Comparison of ENCODE assay signal across 14 cellular contexts in genomic region chr3:43583481-43583880, GRCh38. TPM values are rescaled to one million over a fixed set of nuclear protein-coding genes. Genes with fewer than 3 reads are reported as not detected.
DNase-seq lines count a peak whose midpoint lies in the region; ATAC-seq, FAIRE-seq and TF ChIP-seq lines count a peak whose summit lies in the region.
"Had no signal": no experiment of that assay in that cellular context is flagged by ENCODE, and none has a peak within 500 bp of the region (broad histone marks: within the 10 kb centered on the region; RNA-seq: fewer than 3 reads in every experiment).

No MANE protein-coding gene starts in this region.

- intact Hi-C loops in GM12878 (cut with micrococcal nuclease; ENCODE audit: unreplicated experiment) = no loop called here
- intact Hi-C loops in adrenal gland (cut with DNase I) = no loop called here
- intact Hi-C loops in left ventricle myocardium superior (cut with micrococcal nuclease) = no loop called here

- H4K20me1 ChIP-seq in GM12878 (ENCODE audit: control insufficient read depth, insufficient read depth) = no peaks in the 10 kb centered on the region

- H2AFZ ChIP-seq in GM12878 (ENCODE audit: control insufficient read depth, low read depth, low read length) = no peak overlapping the region

- TF ChIP-seq POLR2A in GM12878 (IDR thresholded peaks at IDR 0.05; ENCODE audit: low read depth, low read length) (no peak), adrenal gland (IDR thresholded peaks at IDR 0.05) (no peak)

- 48% methylated on average over 4 of the region's 4 CpGs for WGBS in GM12878 (ENCODE audit: insufficient coverage, insufficient replicate concordance, low lambda C conversion rate, missing lambda C conversion rate)
- 90 to 94% (median 92%) methylated on average over 4 of the region's 4 CpGs for WGBS in adrenal gland, 4 donors

- H3K4me2 ChIP-seq in GM12878 (ENCODE audit: control insufficient read depth, insufficient read depth) = no peak overlapping the region

- DNase-seq in HFF-Myc (ENCODE audit: extremely low read depth, low read depth) = no peak
- DNase-seq in GM12878 (ENCODE audit: low read depth, low spot score) = no peak
- DNase-seq in adrenal gland = no peak
- no peak for DNase-seq in left ventricle myocardium superior
- DNase-seq: activated naive CD8-positive, alpha-beta T cell treated with anti-CD3 and anti-CD28 coated beads, Interleukin-2, amount 10 ng/mL, durations not matched to agents 7 days and 5 days; cerebellar nuclear complex; Kasumi-1; NCI-H1694 treated with DMSO at 0.1 percent for 48 hours; NCI-H510A; nephron progenitor cell had no signal

- H3K36me3 ChIP-seq in GM12878 (ENCODE audit: control insufficient read depth in 2 of 2, insufficient read depth in 2 of 2, low read length in 1 of 2) (no peaks in the 10 kb centered on the region), neutrophil (peaks cover 10% of the 10 kb centered on the region), adrenal gland (replicated peaks in 1 of 2) (no peaks in the 10 kb centered on the region)

- H3K9ac ChIP-seq in GM12878 (ENCODE audit: control insufficient read depth, insufficient read depth, low read length) = no peak overlapping the region

- H3K4me3 ChIP-seq in HFF-Myc (replicated peaks; ENCODE audit: low read depth, low read length) (no peak overlapping the region), GM12878 (no peak overlapping the region), neutrophil (ENCODE audit: low read depth in 1 of 2, low read length in 1 of 2) (no peak overlapping the region), adrenal gland (no peak overlapping the region)

- BruUV-seq in GM12878 (replicated peaks; lab: Mats Ljungman, UMichigan) = no TSS peak

- CTCF ChIA-PET in GM12878 (lab: Yijun Ruan, JAX) = no interaction called here

- in situ Hi-C loops in GM12878 (cut with MboI) = no loop called here

- no peak for TF ChIP-seq RAD21 in GM12878 (IDR thresholded peaks at IDR 0.05; ENCODE audit: insufficient read depth, low read depth, low read length)

- TF ChIP-seq EP300 in GM12878 (IDR thresholded peaks at IDR 0.05; ENCODE audit: borderline replicate concordance in 1 of 2, control insufficient read depth in 1 of 2, low read depth in 2 of 2, low read length in 2 of 2) = no peak

- POLR2A ChIA-PET in GM12878 (lab: Charles Lee) = no interaction called here

- SMC1A ChIA-PET in GM12878 (lab: Charles Lee; ENCODE audit: uncharacterized antibody, unreplicated experiment) = interaction anchor here (1.3 kb wide), 1 partner anchor 11 kb away, joined by 3 read pairs; no protein-coding TSS in a partner anchor

- H3K9me3 ChIP-seq in GM12878 (replicated peaks; ENCODE audit: control insufficient read depth, insufficient read depth, low read length) = no peaks in the 10 kb centered on the region
- H3K9me3 ChIP-seq in neutrophil = no peaks in the 10 kb centered on the region
- no peaks in the 10 kb centered on the region for H3K9me3 ChIP-seq in adrenal gland (replicated peaks in 1 of 3)

- no peak for FAIRE-seq in GM12878 (lab: Jason Lieb, UNC)
- FAIRE-seq: RCC 7860 had no signal

- peak; percentile 38; the same call in 1 of the 3 replicates for TF ChIP-seq CTCF in GM12872 (IDR thresholded peaks at IDR 0.05; ENCODE audit: insufficient read depth, low read depth, low read length)
- peak; percentile 17 for TF ChIP-seq CTCF in HFF-Myc (IDR thresholded peaks at IDR 0.05; ENCODE audit: low read depth, low read length, missing control alignments)
- 0 out of 6 replicates have a peak, but pooled peaks of 2 of the 3 experiments have one; percentile 7 to 12 for TF ChIP-seq CTCF in GM12878 (IDR thresholded peaks at IDR 0.05 in 2 of 3, conservative IDR thresholded peaks at IDR 0.05 in 1 of 3; ENCODE audit: control insufficient read depth in 2 of 3, extremely low read depth in 1 of 3, insufficient read depth in 1 of 3, low read depth in 3 of 3, low read length in 3 of 3)
- TF ChIP-seq CTCF in neutrophil (IDR thresholded peaks at IDR 0.05) = no peak
- TF ChIP-seq CTCF in adrenal gland (IDR thresholded peaks at IDR 0.05) = no peak

- H3K4me1 ChIP-seq in GM12878 (ENCODE audit: control insufficient read depth, insufficient read depth, low read length) (no peaks in the 10 kb centered on the region), neutrophil (ENCODE audit: control insufficient read depth in 1 of 2, insufficient read depth in 1 of 2, low read depth in 1 of 2, low read length in 1 of 2) (no peaks in the 10 kb centered on the region), adrenal gland (replicated peaks in 1 of 2) (peaks cover 0 to 10% of the 10 kb centered on the region in 2 donors)

- no peaks in the 10 kb centered on the region for H3K27me3 ChIP-seq in GM12878 (replicated peaks in 1 of 2; ENCODE audit: control insufficient read depth in 2 of 2, insufficient read depth in 2 of 2, low read length in 1 of 2)
- no peaks in the 10 kb centered on the region for H3K27me3 ChIP-seq in neutrophil
- no peaks in the 10 kb centered on the region for H3K27me3 ChIP-seq in adrenal gland

- RAD21 ChIA-PET in GM12878 (lab: Charles Lee; ENCODE audit: unreplicated experiment) = no interaction called here

- H3K27ac ChIP-seq in GM12878 (ENCODE audit: control insufficient read depth, insufficient read depth) = no peak overlapping the region
- peak overlapping the region; percentile 46 for H3K27ac ChIP-seq in neutrophil
- no peak overlapping the region for H3K27ac ChIP-seq in adrenal gland

- no peaks in the 10 kb centered on the region for H3K79me2 ChIP-seq in GM12878 (ENCODE audit: control insufficient read depth, insufficient read depth, low read length)

- peak; percentile 45 for ATAC-seq in GM12878
- ATAC-seq in GM21786 (IDR thresholded peaks at IDR 0.05; ENCODE audit: unreplicated experiment) = no peak
- no peak for ATAC-seq in left ventricle myocardium superior

TF ChIP-seq in GM12878, 131 proteins besides CTCF, POLR2A, EP300 and RAD21 (continues in another document):
- TF ChIP-seq FOXM1 (IDR thresholded peaks at IDR 0.05; ENCODE audit: low read depth, low read length) (no peak), E4F1 (IDR thresholded peaks at IDR 0.05; ENCODE audit: borderline replicate concordance, partially characterized antibody) (no peak), SRF (IDR thresholded peaks at IDR 0.05; ENCODE audit: low read depth in 2 of 2, low read length in 2 of 2) (no peak)

RNA-seq across cellular contexts. Expression of gene ANO10, which starts 38.3 kb away (rescaled TPM):
- 9.8 and 12.7 TPM in 2 replicates for total RNA-seq in GM12878 (2013; cell fraction: nucleolus; rRNA removed)
- 1.1 and 2.8 TPM in 2 replicates for total RNA-seq in GM12878 (2014; rRNA removed)
- total RNA-seq in GM12878 (2014; rRNA removed; fragmentation: Illumina TruSeq; extraction: Trizol) = 1.3 and 1.5 TPM in 2 replicates
- 1.6 and 2.8 TPM in 2 replicates for total RNA-seq in GM12878 (2021)
- polyA plus RNA-seq in GM12878 (2011; ENCODE audit: low read depth) = 0.77 TPM
- polyA plus RNA-seq in GM12878 (2011; rRNA removed) = 21.9 and 37.1 TPM in 2 replicates
- 15.0 and 15.2 TPM in 2 replicates for polyA plus RNA-seq in GM12878 (2011; cell fraction: cytosol; rRNA removed)
- polyA plus RNA-seq in GM12878 (2011; cell fraction: nucleus; rRNA removed) = 13.8 and 17.2 TPM in 2 replicates
- polyA plus RNA-seq in GM12878 (2012) = 0.72 and 1.3 TPM in 2 replicates
- polyA plus RNA-seq in GM12878 (2014; fragmentation: Illumina TruSeq; extraction: Trizol) = 2.0 and 4.5 TPM in 2 replicates
- polyA plus RNA-seq in GM12878 (2014; fragmentation: Nextera tagmentation; extraction: Ambion mirVana) = under 1 TPM; 0.29 to 0.37 TPM
- polyA plus RNA-seq in GM12878 (2014; rRNA removed) = 0.90 and 1.0 TPM in 2 replicates
- polyA plus RNA-seq in GM12878 (2016; fragmentation: Nextera tagmentation; extraction: Ambion mirVana) = 1 to 10 TPM; 2.0 to 2.9 TPM
- polyA minus RNA-seq in GM12878 (2011; rRNA and poly(A)+ RNA removed) = 41.0 and 42.5 TPM in 2 replicates
- 8.3 and 10.8 TPM in 2 replicates for polyA minus RNA-seq in GM12878 (2011; cell fraction: cytosol; rRNA and poly(A)+ RNA removed)
- polyA minus RNA-seq in GM12878 (2011; cell fraction: nucleus; rRNA and poly(A)+ RNA removed) = 28.5 and 43.5 TPM in 2 replicates
- 10 to 100 TPM; 15.6 to 32.9 (median 24.1) TPM for total RNA-seq in adrenal gland
- polyA plus RNA-seq in adrenal gland = 10 to 100 TPM; 10.7 to 34.8 (median 20.5) TPM
- total RNA-seq in left ventricle myocardium superior = 10.5 TPM

Comparison
In these comparisons a context has a peak if more than half of its experiments do, and no peak if none do; other contexts are left out.
1. CTCF ChIP-seq: peak in GM12872 (single experiment), HFF-Myc (single experiment) and GM12878 (2 of 3); none in neutrophil (single experiment) and adrenal gland (0 of 6).